In the genomic region with DNA sequence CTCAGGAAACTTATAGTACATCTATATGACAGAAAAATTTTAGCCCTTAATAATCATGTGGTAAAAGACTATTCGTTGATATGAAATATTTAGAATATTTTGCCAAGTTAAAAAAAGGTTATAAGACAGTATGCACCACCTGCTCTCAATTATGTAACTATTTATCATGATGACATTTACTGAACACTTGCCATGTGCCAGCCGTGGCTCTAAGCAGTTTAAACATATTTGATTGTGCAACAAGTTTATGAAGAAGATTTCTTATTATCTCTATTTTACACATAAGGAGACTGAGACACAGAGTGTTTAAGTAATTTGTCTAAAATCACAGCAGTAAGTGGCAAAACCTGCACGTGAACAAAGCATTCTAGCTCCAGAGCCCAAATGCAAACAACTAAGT, we compare ENCODE assay signal across 23 cellular contexts.
DNase-seq lines count a peak whose midpoint lies in the region; ATAC-seq, FAIRE-seq and TF ChIP-seq lines count a peak whose summit lies in the region.
"Had no signal": no experiment of that assay in that cellular context is flagged by ENCODE, and none has a peak within 500 bp of the region (broad histone marks: within the 10 kb centered on the region; RNA-seq: fewer than 3 reads in every experiment).

No MANE protein-coding gene starts in this region.

- no peaks in the 10 kb centered on the region for H3K9me3 ChIP-seq in IMR-90 (ENCODE audit: control insufficient read depth, insufficient read depth, low read length)
- H3K9me3 ChIP-seq in astrocyte (ENCODE audit: insufficient read depth, low read depth, low read length), result no peaks in the 10 kb centered on the region
- no peaks in the 10 kb centered on the region for H3K9me3 ChIP-seq in PC-3 (ENCODE audit: low read length)
- H3K9me3 ChIP-seq: ascending aorta, tibial nerve had no signal

- H4K20me1 ChIP-seq in IMR-90 (ENCODE audit: insufficient read depth, low read length), result no peaks in the 10 kb centered on the region
- H4K20me1 ChIP-seq in astrocyte (ENCODE audit: insufficient read depth, low read length), result no peaks in the 10 kb centered on the region
- no peaks in the 10 kb centered on the region for H4K20me1 ChIP-seq in PC-3 (ENCODE audit: low read length)

- H3K27me3 Mint-ChIP-seq in astrocyte (ENCODE audit: low read depth, unreplicated experiment), result peaks cover 16% of the 10 kb centered on the region
- no peaks in the 10 kb centered on the region for H3K27me3 Mint-ChIP-seq in mesothelial cell of epicardium (ENCODE audit: low read depth)
- H3K27me3 Mint-ChIP-seq: stimulated activated naive B cell treated with anti-CD40 and anti-IgM and Interleukin-4, amounts not matched to agents 10 μg/mL and 1 μg/mL and 100 μg/mL, for 72 hours had no signal

- H3K56ac ChIP-seq in IMR-90 (ENCODE audit: extremely low read depth, insufficient read depth, low read length), result no peak overlapping the region

- no peak for ATAC-seq in IMR-90 (ENCODE audit: low read depth)
- ATAC-seq in GM19395 (IDR thresholded peaks at IDR 0.05; ENCODE audit: unreplicated experiment), result no peak
- ATAC-seq in PC-3, result no peak
- ATAC-seq: stimulated activated naive B cell treated with anti-CD40 and anti-IgM and Interleukin-4, amounts not matched to agents 10 μg/mL and 1 μg/mL and 100 μg/mL, for 72 hours had no signal

- H3K4me1 ChIP-seq in IMR-90 (ENCODE audit: control insufficient read depth, insufficient read depth, low read length) (peaks cover 7% of the 10 kb centered on the region; the same call in 1 of the 2 replicates), astrocyte (ENCODE audit: insufficient read depth, low read length) (peaks cover 4% of the 10 kb centered on the region), PC-3 (ENCODE audit: insufficient read depth, low read length) (no peaks in the 10 kb centered on the region)

- no peak overlapping the region for H2BK15ac ChIP-seq in IMR-90 (ENCODE audit: low read depth, low read length)

- H3K9me3 Mint-ChIP-seq in astrocyte (ENCODE audit: unreplicated experiment) (peaks cover 2% of the 10 kb centered on the region), mesothelial cell of epicardium (no peaks in the 10 kb centered on the region)
- H3K9me3 Mint-ChIP-seq: activated naive CD4-positive, alpha-beta T cell treated with anti-CD3 and anti-CD28 coated beads for 36 hours; nephron progenitor cell; stimulated activated naive B cell treated with anti-CD40 and anti-IgM and Interleukin-4, amounts not matched to agents 10 μg/mL and 1 μg/mL and 100 μg/mL, for 72 hours had no signal

- no peak overlapping the region for H4K5ac ChIP-seq in IMR-90 (ENCODE audit: low read depth, low read length)

- dilution Hi-C loops in IMR-90 (cut with HindIII; ENCODE audit: low sequenced_read_pairs, unreplicated experiment), result no loop called here

- no CpG with 5 or more reads among the region's 3 CpGs for WGBS in IMR-90 (ENCODE audit: extremely low coverage in 2 of 2, insufficient read length in 1 of 2), 2 experiments

- H3K27me3 ChIP-seq in IMR-90 (ENCODE audit: control insufficient read depth, insufficient read depth, low read length) (no peaks in the 10 kb centered on the region; the same call in 1 of the 2 replicates), astrocyte (ENCODE audit: insufficient read depth, low read length) (no peaks in the 10 kb centered on the region), PC-3 (ENCODE audit: low read length) (no peaks in the 10 kb centered on the region)
- H3K27me3 ChIP-seq: ascending aorta, tibial nerve had no signal

- H3K4ac ChIP-seq in IMR-90 (ENCODE audit: low read depth, low read length), result no peak overlapping the region

- H3K9me2 ChIP-seq in PC-3 (replicated peaks; ENCODE audit: low read length), result peaks cover 7% of the 10 kb centered on the region; the same call in 1 of the 2 replicates

- peak; percentile 12 for DNase-seq in DMS 273 (lab: John Stamatoyannopoulos, UW; ENCODE audit: unreplicated experiment)
- DNase-seq in DMS 273 treated with DMSO at 0.1 percent for 48 hours (lab: John Stamatoyannopoulos, UW), result no peak
- peak; percentile 4 for DNase-seq in IMR-90
- no peak for DNase-seq in astrocyte (ENCODE audit: low read depth)
- no peak for DNase-seq in mesothelial cell of epicardium (ENCODE audit: low spot score in 2 of 2, unreplicated experiment in 2 of 2)
- DNase-seq in germinal center (ENCODE audit: low spot score), result no peak
- no peak for DNase-seq in PC-3
- DNase-seq: activated CD4-positive, alpha-beta T cell treated with anti-CD3 and anti-CD28 coated beads for 48 hours; activated CD8-positive, alpha-beta memory T cell treated with anti-CD3 and anti-CD28 coated beads, Interleukin-2, amount 50 U/mL, for 4 hours; activated naive CD4-positive, alpha-beta T cell treated with anti-CD3 and anti-CD28 coated beads for 36 hours; DMS53; NCI-H187 treated with DMSO at 0.1 percent for 48 hours; NCI-H524; nephron progenitor cell; PC-9; stimulated activated naive B cell treated with anti-CD40 and anti-IgM and Interleukin-4, amounts not matched to agents 10 μg/mL and 1 μg/mL and 100 μg/mL, for 72 hours had no signal

- no peak overlapping the region for H3K14ac ChIP-seq in IMR-90 (replicated peaks; ENCODE audit: low read depth, low read length)

- H3K27ac Mint-ChIP-seq in astrocyte (ENCODE audit: unreplicated experiment), result no peak overlapping the region
- H3K27ac Mint-ChIP-seq in mesothelial cell of epicardium, result peak overlapping the region; percentile 84
- H3K27ac Mint-ChIP-seq: activated naive CD4-positive, alpha-beta T cell treated with anti-CD3 and anti-CD28 coated beads for 36 hours; stimulated activated naive B cell treated with anti-CD40 and anti-IgM and Interleukin-4, amounts not matched to agents 10 μg/mL and 1 μg/mL and 100 μg/mL, for 72 hours had no signal

- H3K4me1 Mint-ChIP-seq in astrocyte (ENCODE audit: low read depth, unreplicated experiment) (peaks cover 8% of the 10 kb centered on the region), mesothelial cell of epicardium (peaks cover 59% of the 10 kb centered on the region)

- POLR2A ChIA-PET in IMR-90 (lab: Charles Lee; ENCODE audit: unreplicated experiment), result no interaction called here
- POLR2A ChIA-PET in PC-3 (lab: Charles Lee; ENCODE audit: unreplicated experiment), result no interaction called here

- no peaks in the 10 kb centered on the region for H3K79me2 ChIP-seq in astrocyte (ENCODE audit: insufficient read depth, low read length)
- H3K79me2 ChIP-seq in PC-3 (ENCODE audit: low read length), result no peaks in the 10 kb centered on the region

- no peak overlapping the region for H2BK5ac ChIP-seq in IMR-90 (ENCODE audit: low read depth, low read length, poor library complexity, severe bottlenecking)

- H4K8ac ChIP-seq in IMR-90 (ENCODE audit: low read depth in 2 of 2, low read length in 2 of 2), result no peak overlapping the region

- no peak overlapping the region for H3K4me2 ChIP-seq in IMR-90 (ENCODE audit: low read depth, low read length)
- no peak overlapping the region for H3K4me2 ChIP-seq in astrocyte (ENCODE audit: low read length)
- no peak overlapping the region for H3K4me2 ChIP-seq in PC-3 (ENCODE audit: low read length)
- H3K4me2 ChIP-seq: PC-9 had no signal

- H3K36me3 Mint-ChIP-seq in astrocyte (ENCODE audit: low read depth, unreplicated experiment) (no peaks in the 10 kb centered on the region), mesothelial cell of epicardium (no peaks in the 10 kb centered on the region)
- H3K36me3 Mint-ChIP-seq: stimulated activated naive B cell treated with anti-CD40 and anti-IgM and Interleukin-4, amounts not matched to agents 10 μg/mL and 1 μg/mL and 100 μg/mL, for 72 hours had no signal

- no peak overlapping the region for H2AK5ac ChIP-seq in IMR-90 (ENCODE audit: low read depth, low read length)

- CTCF ChIA-PET in IMR-90 (lab: Yijun Ruan, JAX) (no interaction called here), PC-3 (lab: Charles Lee) (no interaction called here)

- no peak overlapping the region for H3K23ac ChIP-seq in IMR-90 (ENCODE audit: low read depth, low read length)

- H3K4me3 ChIP-seq in IMR-90 (ENCODE audit: insufficient read depth, low read depth, low read length) (no peak overlapping the region), astrocyte (ENCODE audit: insufficient read depth, low read depth, low read length) (no peak overlapping the region), PC-3 (ENCODE audit: low read length) (no peak overlapping the region)
- H3K4me3 ChIP-seq: ascending aorta, PC-9, tibial nerve had no signal

- no peak overlapping the region for H2AK9ac ChIP-seq in IMR-90 (replicated peaks; ENCODE audit: low read depth, low read length, poor library complexity)

- no peaks in the 10 kb centered on the region for H3K36me3 ChIP-seq in IMR-90 (ENCODE audit: control insufficient read depth, insufficient read depth, low read length)
- H3K36me3 ChIP-seq in astrocyte (ENCODE audit: insufficient read depth, low read length), result no peaks in the 10 kb centered on the region
- H3K36me3 ChIP-seq in PC-3 (ENCODE audit: low read depth, low read length), result no peaks in the 10 kb centered on the region
- H3K36me3 ChIP-seq: ascending aorta, tibial nerve had no signal

- no TSS peak for BruUV-seq in IMR-90 (replicated peaks; lab: Mats Ljungman, UMichigan)
- no TSS peak for BruUV-seq in PC-3 (replicated peaks; lab: Mats Ljungman, UMichigan)

- no peak overlapping the region for H3K9ac ChIP-seq in IMR-90 (ENCODE audit: low read depth, low read length)
- no peak overlapping the region for H3K9ac ChIP-seq in astrocyte (ENCODE audit: low read length)
- no peak overlapping the region for H3K9ac ChIP-seq in PC-3 (ENCODE audit: low read length)

- in situ Hi-C loops in IMR-90 (cut with MboI; ENCODE audit: low sequenced_read_pairs), result no loop called here

- H3K27ac ChIP-seq in IMR-90 (ENCODE audit: insufficient read depth, low read length) (no peak overlapping the region), astrocyte (ENCODE audit: low read depth, low read length) (no peak overlapping the region), PC-3 (ENCODE audit: low read length) (no peak overlapping the region)
- H3K27ac ChIP-seq: 22Rv1, ascending aorta, PC-9, tibial nerve had no signal

- H3F3A ChIP-seq in PC-3 (ENCODE audit: low read length, unreplicated experiment), result no peaks in the 10 kb centered on the region

- peak; percentile 58 for FAIRE-seq in astrocyte (lab: Jason Lieb, UNC)
- FAIRE-seq: colon, HTR-8/SVneo, keratinocyte had no signal

- no peak overlapping the region for H2BK120ac ChIP-seq in IMR-90 (ENCODE audit: low read depth, low read length)

- no peaks in the 10 kb centered on the region for H3K79me1 ChIP-seq in IMR-90 (ENCODE audit: low read depth in 1 of 2, low read length in 2 of 2)

- H3K4me3 Mint-ChIP-seq in astrocyte (ENCODE audit: unreplicated experiment), result no peak overlapping the region
- no peak overlapping the region for H3K4me3 Mint-ChIP-seq in mesothelial cell of epicardium
- H3K4me3 Mint-ChIP-seq: activated naive CD4-positive, alpha-beta T cell treated with anti-CD3 and anti-CD28 coated beads for 36 hours; stimulated activated naive B cell treated with anti-CD40 and anti-IgM and Interleukin-4, amounts not matched to agents 10 μg/mL and 1 μg/mL and 100 μg/mL, for 72 hours had no signal

- no peak overlapping the region for H4K91ac ChIP-seq in IMR-90 (ENCODE audit: insufficient read depth, low read depth, low read length)

- no peak for TF ChIP-seq RAD21 in IMR-90 (IDR thresholded peaks at IDR 0.05; ENCODE audit: low read length)

- H3K9me1 ChIP-seq in IMR-90 (ENCODE audit: insufficient read depth, low read length), result no peaks in the 10 kb centered on the region

- no peak overlapping the region for H2BK20ac ChIP-seq in IMR-90 (ENCODE audit: low read depth, low read length)

- TF ChIP-seq CTCF in IMR-90 (conservative IDR thresholded peaks at IDR 0.05; ENCODE audit: low read depth, low read length) (no peak), astrocyte (IDR thresholded peaks at IDR 0.05; ENCODE audit: insufficient read depth, low read depth, low read length) (no peak), mesothelial cell of epicardium (IDR thresholded peaks at IDR 0.05; ENCODE audit: unreplicated experiment) (no peak), PC-3 (conservative IDR thresholded peaks at IDR 0.05; ENCODE audit: low read depth, low read length) (no peak)

- no peak overlapping the region for H2AFZ ChIP-seq in IMR-90 (replicated peaks; ENCODE audit: low read length, poor library complexity)
- H2AFZ ChIP-seq in astrocyte (ENCODE audit: low read depth, low read length), result no peak overlapping the region
- no peak overlapping the region for H2AFZ ChIP-seq in PC-3 (ENCODE audit: low read length)
- H2AFZ ChIP-seq: PC-9 had no signal

- intact Hi-C loops in IMR-90 (cut with micrococcal nuclease), result loop anchor here (5.0 kb wide), 1 partner anchor 66 kb away; no protein-coding TSS in a partner anchor
- intact Hi-C loops in PC-3 (cut with micrococcal nuclease), result no loop called here

- no peak for TF ChIP-seq POLR2A in IMR-90 (IDR thresholded peaks at IDR 0.05; ENCODE audit: low read depth, low read length)

- H3K18ac ChIP-seq in IMR-90 (ENCODE audit: low read depth, low read length), result no peak overlapping the region

Comparison
In these comparisons a context has a peak if more than half of its experiments do, and no peak if none do; other contexts are left out.
1. DNase-seq: peak in DMS 273 (single experiment) and IMR-90 (single experiment); none in DMS 273 treated with DMSO at 0.1 percent for 48 hours (single experiment), astrocyte (single experiment), mesothelial cell of epicardium (0 of 2), germinal center (single experiment) and PC-3 (single experiment).